17 cellular contexts compared by ENCODE assay signal in the genomic region with DNA sequence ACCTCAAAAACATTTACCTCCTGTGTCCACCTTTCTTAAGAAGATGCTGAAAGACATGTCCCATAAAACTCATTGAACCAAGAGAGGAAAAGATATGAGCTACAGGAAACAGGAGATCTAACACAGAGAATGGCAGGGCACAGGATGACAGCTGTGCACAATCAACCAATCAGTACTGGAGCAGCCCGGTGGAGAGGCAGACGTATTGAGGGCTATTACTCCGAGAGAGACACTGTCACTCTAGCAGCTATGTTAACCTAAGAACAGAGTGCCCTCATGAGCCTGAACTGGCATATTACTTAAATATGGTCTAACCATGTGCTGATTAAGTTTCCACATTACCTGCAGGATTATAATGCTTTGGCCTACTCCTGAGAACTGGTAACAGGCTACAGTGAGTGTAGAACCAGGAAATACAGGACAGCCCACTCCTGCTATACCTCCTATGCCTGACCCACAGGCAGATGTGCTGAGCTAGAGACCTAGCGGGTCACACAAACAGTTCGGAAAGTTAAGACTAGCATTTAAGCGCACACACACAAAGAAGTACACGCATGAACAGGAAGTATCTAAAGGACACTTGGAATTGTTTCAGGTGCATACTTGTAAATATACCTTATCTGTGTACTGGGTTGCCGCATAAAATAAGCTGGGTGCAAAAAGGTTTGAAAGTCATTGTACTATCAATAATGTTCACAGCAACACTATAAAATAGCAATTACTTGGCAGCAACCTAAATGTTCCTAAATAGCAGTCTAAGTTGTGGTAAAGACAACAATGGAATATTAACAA. TPM values are rescaled to one million over a fixed set of nuclear protein-coding genes. Genes with fewer than 3 reads are reported as not detected.
DNase-seq lines count a peak whose midpoint lies in the region; ATAC-seq, FAIRE-seq and TF ChIP-seq lines count a peak whose summit lies in the region.
"Had no signal": no experiment of that assay in that cellular context is flagged by ENCODE, and none has a peak within 500 bp of the region (broad histone marks: within the 10 kb centered on the region; RNA-seq: fewer than 3 reads in every experiment).

No MANE protein-coding gene starts in this region.

- no peak overlapping the region for H3K4me3 Mint-ChIP-seq in activated T-cell treated with anti-CD3 and anti-CD28 coated beads, Interleukin-2, amount 50 U/mL, for 24 hours
- no peak overlapping the region for H3K4me3 Mint-ChIP-seq in CD4-positive, alpha-beta memory T cell
- H3K4me3 Mint-ChIP-seq: GM23338 had no signal

- no peaks in the 10 kb centered on the region for H3K9me3 Mint-ChIP-seq in activated T-cell treated with anti-CD3 and anti-CD28 coated beads, Interleukin-2, amount 50 U/mL, for 24 hours
- no peaks in the 10 kb centered on the region for H3K9me3 Mint-ChIP-seq in CD4-positive, alpha-beta memory T cell
- H3K9me3 Mint-ChIP-seq: GM23338 had no signal

- H2AFZ ChIP-seq in GM12878 (ENCODE audit: control insufficient read depth, low read depth, low read length) (no peak overlapping the region), osteoblast (ENCODE audit: low read length) (no peak overlapping the region)
- H2AFZ ChIP-seq: GM23338 had no signal

- SMC1A ChIA-PET in GM12878 (lab: Charles Lee; ENCODE audit: uncharacterized antibody, unreplicated experiment): interaction anchor here (0.9 to 3.7 kb wide), 7 partner anchors 10 to 237 kb away, joined by 3 to 19 read pairs (median 6); no protein-coding TSS in a partner anchor

- POLR2A ChIA-PET in GM12878 (lab: Charles Lee): interaction anchor here (0.6 to 3.0 kb wide), 4 partner anchors 9 to 168 kb away, joined by 4 to 18 read pairs (median 6); no protein-coding TSS in a partner anchor
- POLR2A ChIA-PET in CD4-positive, alpha-beta memory T cell (lab: Charles Lee; ENCODE audit: partially characterized antibody): interaction anchor here (1.1 to 1.2 kb wide), 2 partner anchors 15 to 30 kb away, joined by 3 to 4 read pairs; no protein-coding TSS in a partner anchor

- TF ChIP-seq POLR2A in GM12878 (IDR thresholded peaks at IDR 0.05; ENCODE audit: low read depth, low read length): peak; percentile 49; the same call in 1 of the 2 replicates

- TF ChIP-seq CTCF in GM12878 (IDR thresholded peaks at IDR 0.05 in 2 of 3, conservative IDR thresholded peaks at IDR 0.05 in 1 of 3; ENCODE audit: control insufficient read depth in 2 of 3, extremely low read depth in 1 of 3, insufficient read depth in 1 of 3, low read depth in 3 of 3, low read length in 3 of 3) (no peak), osteoblast (IDR thresholded peaks at IDR 0.05; ENCODE audit: extremely low read depth, low read depth, low read length) (no peak)

- H3K9me3 ChIP-seq in GM12878 (replicated peaks; ENCODE audit: control insufficient read depth, insufficient read depth, low read length) (no peaks in the 10 kb centered on the region), osteoblast (ENCODE audit: low read depth, low read length) (no peaks in the 10 kb centered on the region)
- H3K9me3 ChIP-seq in CD4-positive, alpha-beta memory T cell (ENCODE audit: control insufficient read depth in 1 of 2, low read length in 2 of 2): no peaks in the 10 kb centered on the region
- H3K9me3 ChIP-seq: ovary had no signal

- BruUV-seq in GM12878 (replicated peaks; lab: Mats Ljungman, UMichigan): no TSS peak

- no peaks in the 10 kb centered on the region for H3K27me3 Mint-ChIP-seq in activated T-cell treated with anti-CD3 and anti-CD28 coated beads, Interleukin-2, amount 50 U/mL, for 24 hours
- no peaks in the 10 kb centered on the region for H3K27me3 Mint-ChIP-seq in CD4-positive, alpha-beta memory T cell

- WGBS in GM12878 (ENCODE audit: insufficient coverage, insufficient replicate concordance, low lambda C conversion rate, missing lambda C conversion rate): 92% methylated on average over 8 of the region's 8 CpGs

- H3K9ac ChIP-seq in GM12878 (ENCODE audit: control insufficient read depth, insufficient read depth, low read length): no peak overlapping the region

- RAD21 ChIA-PET in GM12878 (lab: Charles Lee; ENCODE audit: unreplicated experiment): interaction anchor here (0.5 to 2.8 kb wide), 5 partner anchors 16 to 237 kb away, joined by 3 to 9 read pairs (median 4); no protein-coding TSS in a partner anchor

- TF ChIP-seq RAD21 in GM12878 (IDR thresholded peaks at IDR 0.05; ENCODE audit: insufficient read depth, low read depth, low read length): no peak

- CTCF ChIA-PET in GM12878 (lab: Yijun Ruan, JAX): interaction anchor here (0.7 to 2.1 kb wide), 7 partner anchors 8 to 387 kb away, joined by 3 to 6 read pairs (median 4); no protein-coding TSS in a partner anchor
- CTCF ChIA-PET in CD4-positive, alpha-beta memory T cell (lab: Charles Lee; ENCODE audit: partially characterized antibody): interaction anchor here (0.7 to 3.1 kb wide), 6 partner anchors 17 to 267 kb away, joined by 3 to 23 read pairs (median 4); no protein-coding TSS in a partner anchor

- H3K27ac Mint-ChIP-seq in activated T-cell treated with anti-CD3 and anti-CD28 coated beads, Interleukin-2, amount 50 U/mL, for 24 hours: peak overlapping the region; percentile 55
- peak overlapping the region in 2 of 7 donors; percentile 9 to 43 for H3K27ac Mint-ChIP-seq in CD4-positive, alpha-beta memory T cell
- H3K27ac Mint-ChIP-seq: GM23338 had no signal

- DNase-seq in activated T-cell treated with anti-CD3 and anti-CD28 coated beads, Interleukin-2, amount 50 U/mL, for 24 hours: no peak
- DNase-seq in activated T-cell treated with anti-CD3 and anti-CD28 coated beads, Interleukin-2, amount 50 U/mL, for 1 hour: no peak
- DNase-seq in Jurkat, Clone E6-1 (ENCODE audit: low read depth, low spot score): peak; percentile 65
- DNase-seq in GM12878 (ENCODE audit: low read depth, low spot score) (no peak), osteoblast (ENCODE audit: insufficient read length, low spot score, missing footprints) (peak; percentile 55), dedifferentiated amniotic fluid mesenchymal stem cell (ENCODE audit: extremely low spot score) (no peak), NCI-H526 (lab: John Stamatoyannopoulos, UW) (no peak)
- DNase-seq in CD4-positive, alpha-beta memory T cell: no peak
- DNase-seq: AML-193; amniotic stem cell; ovary; PC-3; stimulated activated naive CD8-positive, alpha-beta T cell treated with anti-CD3 and anti-CD28 coated beads, Interleukin-15, Interleukin-2, amounts not matched to agents 100 U/mL and 50 U/mL, for 24 hours; SW 1271 had no signal

- H3K27ac ChIP-seq in GM12878 (ENCODE audit: control insufficient read depth, insufficient read depth) (no peak overlapping the region), osteoblast (ENCODE audit: low read depth, low read length) (no peak overlapping the region)
- no peak overlapping the region for H3K27ac ChIP-seq in CD4-positive, alpha-beta memory T cell (ENCODE audit: low read depth, low read length)
- H3K27ac ChIP-seq: ovary, skin epidermis had no signal

- no peak overlapping the region for H3K4me3 ChIP-seq in Jurkat, Clone E6-1 (ENCODE audit: low read length)
- H3K4me3 ChIP-seq in GM12878 (no peak overlapping the region), osteoblast (ENCODE audit: insufficient read depth, low read length) (no peak overlapping the region)
- no peak overlapping the region for H3K4me3 ChIP-seq in CD4-positive, alpha-beta memory T cell (ENCODE audit: low read length in 2 of 2)
- H3K4me3 ChIP-seq: GM23338, ovary, skin epidermis had no signal

- intact Hi-C loops in GM12878 (cut with micrococcal nuclease; ENCODE audit: unreplicated experiment): no loop called here
- intact Hi-C loops in CD4-positive, alpha-beta memory T cell (cut with micrococcal nuclease): no loop called here

- H3K36me3 Mint-ChIP-seq in activated T-cell treated with anti-CD3 and anti-CD28 coated beads, Interleukin-2, amount 50 U/mL, for 24 hours (ENCODE audit: low read depth): peaks cover 83% of the 10 kb centered on the region
- peaks cover 50 to 75% of the 10 kb centered on the region in 2 donors for H3K36me3 Mint-ChIP-seq in CD4-positive, alpha-beta memory T cell

- FAIRE-seq in GM12878 (lab: Jason Lieb, UNC): no peak
- FAIRE-seq: urothelium cell line had no signal

- H3K27me3 ChIP-seq in GM12878 (replicated peaks in 1 of 2; ENCODE audit: control insufficient read depth in 2 of 2, insufficient read depth in 2 of 2, low read length in 1 of 2): no peaks in the 10 kb centered on the region
- no peaks in the 10 kb centered on the region for H3K27me3 ChIP-seq in osteoblast (ENCODE audit: insufficient read depth, low read length)
- H3K27me3 ChIP-seq in CD4-positive, alpha-beta memory T cell (ENCODE audit: insufficient read depth, low read length): no peaks in the 10 kb centered on the region
- H3K27me3 ChIP-seq: ovary had no signal

- in situ Hi-C loops in GM12878 (cut with MboI): no loop called here

- H3K4me1 ChIP-seq in GM12878 (ENCODE audit: control insufficient read depth, insufficient read depth, low read length) (no peaks in the 10 kb centered on the region), osteoblast (ENCODE audit: insufficient read depth, low read length) (no peaks in the 10 kb centered on the region)
- H3K4me1 ChIP-seq in CD4-positive, alpha-beta memory T cell (ENCODE audit: insufficient read depth, low read length): no peaks in the 10 kb centered on the region

- H3K79me2 ChIP-seq in GM12878 (ENCODE audit: control insufficient read depth, insufficient read depth, low read length) (no peaks in the 10 kb centered on the region; the same call in 1 of the 2 replicates), osteoblast (ENCODE audit: insufficient read depth, low read length) (peaks cover 3% of the 10 kb centered on the region)

- H3K4me2 ChIP-seq in GM12878 (ENCODE audit: control insufficient read depth, insufficient read depth): no peak overlapping the region
- H3K4me2 ChIP-seq in osteoblast (ENCODE audit: insufficient read depth, low read length): no peak overlapping the region
- H3K4me2 ChIP-seq: GM23338 had no signal

- no peak for TF ChIP-seq EP300 in GM12878 (IDR thresholded peaks at IDR 0.05; ENCODE audit: borderline replicate concordance in 1 of 2, control insufficient read depth in 1 of 2, low read depth in 2 of 2, low read length in 2 of 2)

- 0 out of 2 replicates have a peak, but pooled peaks cover 3% of the 10 kb centered on the region for H4K20me1 ChIP-seq in GM12878 (ENCODE audit: control insufficient read depth, insufficient read depth)
- peaks cover 5% of the 10 kb centered on the region for H4K20me1 ChIP-seq in osteoblast (ENCODE audit: insufficient read depth, low read length)

- H3K4me1 Mint-ChIP-seq in activated T-cell treated with anti-CD3 and anti-CD28 coated beads, Interleukin-2, amount 50 U/mL, for 24 hours (ENCODE audit: low read depth): peaks cover 38% of the 10 kb centered on the region
- H3K4me1 Mint-ChIP-seq in CD4-positive, alpha-beta memory T cell: peaks cover 0 to 10% (median 2%) of the 10 kb centered on the region in 4 donors

- ATAC-seq in GM12878: peak; percentile 33
- ATAC-seq: GM23338; PC-3; stimulated activated naive CD8-positive, alpha-beta T cell treated with anti-CD3 and anti-CD28 coated beads, Interleukin-15, Interleukin-2, amounts not matched to agents 100 U/mL and 50 U/mL, for 24 hours had no signal

- H3K36me3 ChIP-seq in GM12878 (ENCODE audit: control insufficient read depth in 2 of 2, insufficient read depth in 2 of 2, low read length in 1 of 2): peaks cover 13 to 49% of the 10 kb centered on the region in 2 experiments
- peaks cover 42% of the 10 kb centered on the region for H3K36me3 ChIP-seq in osteoblast (ENCODE audit: insufficient read depth, low read length)
- peaks cover 51% of the 10 kb centered on the region for H3K36me3 ChIP-seq in CD4-positive, alpha-beta memory T cell (ENCODE audit: insufficient read depth, low read length)
- H3K36me3 ChIP-seq: ovary had no signal

RNA-seq across cellular contexts. Expression of a gene that starts 59.9 kb away (rescaled TPM):
- 13.5 TPM for polyA plus RNA-seq in Jurkat, Clone E6-1 (2012; ENCODE audit: insufficient read depth, insufficient read length)
- 327 and 357 TPM in 2 replicates for total RNA-seq in GM12878 (2013; cell fraction: nucleolus; rRNA removed)
- total RNA-seq in GM12878 (2014; rRNA removed) (35.2 and 42.1 TPM in 2 replicates), GM12878 (2014; rRNA removed; fragmentation: Illumina TruSeq; extraction: Trizol) (46.3 and 49.8 TPM in 2 replicates), GM12878 (2021) (55.0 and 59.4 TPM in 2 replicates), osteoblast (22.4 and 23.9 TPM in 2 replicates)
- 38.8 TPM for polyA plus RNA-seq in GM12878 (2011; ENCODE audit: low read depth)
- polyA plus RNA-seq in GM12878 (2011; rRNA removed) (87.4 and 116 TPM in 2 replicates), GM12878 (2014; fragmentation: Illumina TruSeq; extraction: Trizol) (38.2 and 55.0 TPM in 2 replicates), GM12878 (2014; fragmentation: Nextera tagmentation; extraction: Ambion mirVana) (10 to 100 TPM; 14.5 to 14.6 TPM), GM12878 (2014; rRNA removed) (29.2 and 34.3 TPM in 2 replicates), GM12878 (2016; fragmentation: Nextera tagmentation; extraction: Ambion mirVana) (10 to 100 TPM; 46.2 to 49.2 TPM)
- 26.8 and 34.0 TPM in 2 replicates for polyA plus RNA-seq in GM12878 (2011; cell fraction: cytosol; rRNA removed)
- 94.3 and 132 TPM in 2 replicates for polyA plus RNA-seq in GM12878 (2011; cell fraction: nucleus; rRNA removed)
- polyA plus RNA-seq in GM12878 (2012): 48.8 and 69.8 TPM in 2 replicates
- 45.8 and 63.5 TPM in 2 replicates for polyA minus RNA-seq in GM12878 (2011; rRNA and poly(A)+ RNA removed)
- polyA minus RNA-seq in GM12878 (2011; cell fraction: cytosol; rRNA and poly(A)+ RNA removed): 13.2 and 23.1 TPM in 2 replicates
- polyA minus RNA-seq in GM12878 (2011; cell fraction: nucleus; rRNA and poly(A)+ RNA removed): 42.9 and 56.6 TPM in 2 replicates
- 10 to 100 TPM; 67.5 to 71.1 TPM for total RNA-seq in CD4-positive, alpha-beta memory T cell
- 10 to 100 TPM; 25.3 to 31.0 TPM for polyA plus RNA-seq in CD4-positive, alpha-beta memory T cell

Comparison
In these comparisons a context has a peak if more than half of its experiments do, and no peak if none do; other contexts are left out.
1. DNase-seq: peak in Jurkat, Clone E6-1 (single experiment) and osteoblast (single experiment); none in activated T-cell treated with anti-CD3 and anti-CD28 coated beads, Interleukin-2, amount 50 U/mL, for 24 hours (single experiment), activated T-cell treated with anti-CD3 and anti-CD28 coated beads, Interleukin-2, amount 50 U/mL, for 1 hour (single experiment), GM12878 (single experiment), dedifferentiated amniotic fluid mesenchymal stem cell (single experiment), CD4-positive, alpha-beta memory T cell (0 of 5) and NCI-H526 (0 of 2).